Comparison of ENCODE assay signal across 20 cellular contexts in the genomic region with DNA sequence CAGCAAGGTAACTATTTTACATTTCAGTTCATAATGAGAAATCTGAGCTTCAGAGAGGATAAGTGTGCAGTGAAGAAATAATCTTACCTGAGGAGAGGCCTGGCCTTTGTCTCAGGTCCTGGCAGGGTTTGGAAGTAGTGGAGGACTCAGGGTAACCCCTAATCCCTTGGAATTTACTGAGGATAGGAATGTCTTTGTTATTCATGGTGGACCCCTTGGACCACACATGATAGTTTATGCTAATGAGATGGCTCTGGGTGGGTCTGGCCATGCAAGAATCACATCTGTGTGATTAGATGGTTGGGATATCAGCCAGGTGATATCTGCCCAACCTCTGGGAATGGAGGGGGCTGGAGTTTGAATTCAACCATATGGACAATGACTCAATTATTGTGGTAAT.
"Had no signal": no experiment of that assay in that cellular context is flagged by ENCODE, and none has a peak within 500 bp of the region (broad histone marks: within the 10 kb centered on the region; RNA-seq: fewer than 3 reads in every experiment).

No MANE protein-coding gene starts in this region.

- H3K4me3 ChIP-seq: colonic mucosa, esophagus squamous epithelium, gastroesophageal sphincter, ovary, right atrium auricular region, sigmoid colon, skin epidermis, thoracic aorta, transverse colon had no signal

- FAIRE-seq: islet of Langerhans had no signal

- DNase-seq: colonic mucosa; dermis blood vessel endothelial cell; esophagus squamous epithelium; foreskin fibroblast; glutamatergic neuron; kidney glomerular epithelial cell; naive thymus-derived CD4-positive, alpha-beta T cell; ovary; sigmoid colon; stimulated activated CD4-positive, alpha-beta T cell treated with anti-CD3 and anti-CD28 coated beads, Interleukin-2, amount 100 ng/mL, for 24 hours; stimulated activated CD4-positive, alpha-beta T cell treated with anti-CD3 and anti-CD28 coated beads, Interleukin-4, amount 100 ng/mL, for 4 hours; stimulated activated naive B cell treated with anti-CD40 and anti-IgM and Interleukin-4, amounts not matched to agents 10 μg/mL and 1 μg/mL and 100 μg/mL, for 72 hours; stimulated activated naive CD8-positive, alpha-beta T cell treated with anti-CD3 and anti-CD28 coated beads, Interleukin-15, amount 100 ng/mL, for 72 hours; substantia nigra; transverse colon had no signal

- H3K27me3 ChIP-seq: colonic mucosa, esophagus squamous epithelium, gastroesophageal sphincter, ovary, right atrium auricular region, sigmoid colon had no signal

- H3K27ac ChIP-seq: colonic mucosa, esophagus squamous epithelium, gastroesophageal sphincter, ovary, right atrium auricular region, sigmoid colon, skin epidermis, thoracic aorta, transverse colon had no signal

- H3K9me3 ChIP-seq: colonic mucosa, esophagus squamous epithelium, gastroesophageal sphincter, ovary, sigmoid colon, thoracic aorta, transverse colon had no signal

- H3K36me3 ChIP-seq: colonic mucosa, esophagus squamous epithelium, gastroesophageal sphincter, ovary, right atrium auricular region, sigmoid colon, thoracic aorta, transverse colon had no signal

- H3K4me1 ChIP-seq: colonic mucosa, esophagus squamous epithelium, gastroesophageal sphincter, right atrium auricular region, sigmoid colon, transverse colon had no signal
